Comparison of ENCODE assay signal across 9 cellular contexts in the genomic region with DNA sequence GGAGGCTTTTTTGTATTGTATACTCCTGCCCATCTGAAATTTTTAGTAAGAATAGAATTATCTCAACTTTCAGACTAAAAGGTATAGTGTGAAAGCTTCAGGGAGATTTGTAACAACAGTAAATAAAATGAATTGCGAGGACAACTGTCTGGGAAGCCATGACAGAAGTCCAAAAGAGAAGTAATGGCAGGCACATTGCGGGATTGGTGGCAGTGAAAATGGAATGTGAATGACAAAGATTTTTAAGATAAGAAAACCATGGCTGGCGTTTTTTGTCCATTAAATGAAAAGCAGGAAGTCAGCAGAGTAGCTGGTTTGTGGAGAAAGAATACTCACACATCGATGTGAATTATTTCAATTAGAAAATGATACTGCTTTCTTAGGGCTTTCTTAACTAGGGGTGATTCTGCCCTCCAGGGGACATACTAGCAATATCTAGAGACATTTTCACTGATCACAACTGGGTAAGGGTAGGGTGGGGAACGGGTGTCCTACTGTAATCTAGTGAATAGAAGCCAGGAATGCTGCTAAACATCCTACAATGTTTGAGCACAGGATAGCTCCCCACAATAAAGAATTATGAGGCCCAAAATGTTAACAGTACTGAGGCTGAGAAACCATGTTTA. TPM values are rescaled to one million over a fixed set of nuclear protein-coding genes. Genes with fewer than 3 reads are reported as not detected.
A peak's percentile ranks its signal among the peaks of the same experiment; 100 is the strongest.
DNase-seq lines count a peak whose midpoint lies in the region; ATAC-seq, FAIRE-seq and TF ChIP-seq lines count a peak whose summit lies in the region.
"Had no signal": no experiment of that assay in that cellular context is flagged by ENCODE, and none has a peak within 500 bp of the region (broad histone marks: within the 10 kb centered on the region; RNA-seq: fewer than 3 reads in every experiment).

No MANE protein-coding gene starts in this region.

- no peak for TF ChIP-seq RAD21 in SK-N-SH (IDR thresholded peaks at IDR 0.05; ENCODE audit: low read length)

- H3K4me2 ChIP-seq in SK-N-SH (peak overlapping the region; percentile 94), keratinocyte (ENCODE audit: control insufficient read depth, extremely low read depth, insufficient read depth, low read depth, low read length) (peak overlapping the region; percentile 92)

- H3K4me1 ChIP-seq in SK-N-SH (ENCODE audit: control insufficient read depth in 1 of 2, insufficient read depth in 2 of 2, low read depth in 1 of 2, low read length in 1 of 2) (peaks cover 10 to 23% of the 10 kb centered on the region in 2 experiments; a peak in 3 of 4 replicates), keratinocyte (ENCODE audit: control insufficient read depth, extremely low read depth, insufficient read depth, low read length) (peaks cover 18% of the 10 kb centered on the region), tibial artery (peaks cover 3 to 44% (median 12%) of the 10 kb centered on the region in 4 donors)

- ATAC-seq in SK-N-SH treated with all-trans-retinoic acid at 6 μM for 48 hours (no peak), HG02623 (IDR thresholded peaks at IDR 0.05; ENCODE audit: unreplicated experiment) (no peak)

- no peak for FAIRE-seq in keratinocyte (lab: Jason Lieb, UNC)
- FAIRE-seq: colon had no signal

- H3K9me1 ChIP-seq in keratinocyte (ENCODE audit: control insufficient read depth, extremely low read depth, insufficient read depth, low read length) = no peaks in the 10 kb centered on the region

- H3K36me3 ChIP-seq in SK-N-SH (replicated peaks in 1 of 2; ENCODE audit: control insufficient read depth in 1 of 2, insufficient read depth in 2 of 2, low read length in 1 of 2) (peaks cover 4 to 10% of the 10 kb centered on the region in 2 experiments), keratinocyte (ENCODE audit: control insufficient read depth in 2 of 2, extremely low read depth in 1 of 2, insufficient read depth in 2 of 2, low read length in 2 of 2) (no peaks in the 10 kb centered on the region), tibial artery (no peaks in the 10 kb centered on the region), H7 (replicated peaks; ENCODE audit: control insufficient read depth, insufficient read depth, low read length) (no peaks in the 10 kb centered on the region; the same call in 1 of the 2 replicates)

- no peaks in the 10 kb centered on the region for H3K9me3 ChIP-seq in SK-N-SH
- no peaks in the 10 kb centered on the region for H3K9me3 ChIP-seq in keratinocyte (ENCODE audit: control insufficient read depth, low read depth, low read length)
- H3K9me3 ChIP-seq in tibial artery = no peaks in the 10 kb centered on the region

- H3K4me3 ChIP-seq in SK-N-SH (ENCODE audit: low read depth in 2 of 2, low read length in 1 of 2) = peak overlapping the region; percentile 83 to 97
- H3K4me3 ChIP-seq in WI38 (ENCODE audit: low read depth, low read length) = peak overlapping the region; percentile 81
- H3K4me3 ChIP-seq in keratinocyte (ENCODE audit: control insufficient read depth in 2 of 3, extremely low read depth in 1 of 3, insufficient read depth in 2 of 3, low read depth in 1 of 3, low read length in 3 of 3) = peak overlapping the region; percentile 57 to 89 (median 79)
- H3K4me3 ChIP-seq in tibial artery = peak overlapping the region; percentile 72 to 82
- no peak overlapping the region; the same call in 1 of the 2 replicates for H3K4me3 ChIP-seq in H7 (ENCODE audit: insufficient read depth, low read depth, low read length)

- peak overlapping the region; percentile 90 to 92 for H3K27ac ChIP-seq in SK-N-SH (ENCODE audit: low read depth in 2 of 2, low read length in 1 of 2)
- peak overlapping the region; percentile 95 for H3K27ac ChIP-seq in keratinocyte (ENCODE audit: control insufficient read depth, insufficient read depth, low read length)
- no peak overlapping the region for H3K27ac ChIP-seq in tibial artery

- DNase-seq in SK-N-SH (no peak), keratinocyte (ENCODE audit: low read depth, low spot score) (no peak), tibial artery (no peak), NCI-H2081 treated with DMSO at 0.1 percent for 48 hours (lab: John Stamatoyannopoulos, UW) (no peak), H7 (no peak)

- H3K9me2 ChIP-seq in SK-N-SH = no peaks in the 10 kb centered on the region

- TF ChIP-seq CTCF in SK-N-SH (IDR thresholded peaks at IDR 0.05) (peak; percentile 26), WI38 (IDR thresholded peaks at IDR 0.05; ENCODE audit: low read depth, low read length) (no peak), keratinocyte (optimal IDR thresholded peaks at IDR 0.05 in 1 of 3, IDR thresholded peaks at IDR 0.05 in 1 of 3, conservative IDR thresholded peaks at IDR 0.05 in 1 of 3; ENCODE audit: extremely low read depth in 1 of 3, insufficient read depth in 2 of 3, low read length in 3 of 3) (no peak), tibial artery (IDR thresholded peaks at IDR 0.05) (no peak)

- POLR2A ChIA-PET in SK-N-SH (lab: Yijun Ruan, JAX) = no interaction called here

- CTCF ChIA-PET in SK-N-SH (lab: Yijun Ruan, JAX) = interaction anchor here (1.2 to 3.6 kb wide), 5 partner anchors 65 to 428 kb away, joined by 3 to 9 read pairs (median 5); a partner anchor contains a TSS

- H4K20me1 ChIP-seq in SK-N-SH (ENCODE audit: insufficient read depth) = no peaks in the 10 kb centered on the region
- peaks cover 3% of the 10 kb centered on the region for H4K20me1 ChIP-seq in keratinocyte (ENCODE audit: control insufficient read depth, extremely low read depth, insufficient read depth, low read length)

- peaks cover 9% of the 10 kb centered on the region for H3F3A ChIP-seq in SK-N-SH (replicated peaks; ENCODE audit: insufficient read depth)

- H2AFZ ChIP-seq in SK-N-SH (ENCODE audit: low read depth) = peak overlapping the region; percentile 77
- H2AFZ ChIP-seq in keratinocyte (ENCODE audit: control insufficient read depth, low read length) = no peak overlapping the region

- dilution Hi-C loops in keratinocyte (cut with MboI; ENCODE audit: extremely low pct_ligation_motif_present, low sequenced_read_pairs) = no loop called here

- H3K9ac ChIP-seq in SK-N-SH (peak overlapping the region; percentile 93), keratinocyte (ENCODE audit: control insufficient read depth, extremely low read depth, insufficient read depth, low read length) (peak overlapping the region; percentile 96)

- intact Hi-C loops in tibial artery (cut with DNase I; ENCODE audit: low total_unique reads) = loop anchor here (5.0 to 10.0 kb wide), 3 partner anchors 99 to 444 kb away; a partner anchor contains a TSS

- no peak for TF ChIP-seq EP300 in SK-N-SH (IDR thresholded peaks at IDR 0.05; ENCODE audit: borderline replicate concordance in 1 of 2, low read depth in 1 of 2, low read length in 1 of 2)

- WGBS in SK-N-SH (ENCODE audit: low lambda C conversion rate) = 15% methylated on average over 5 of the region's 5 CpGs

- peaks cover 83% of the 10 kb centered on the region for H3K79me2 ChIP-seq in SK-N-SH (ENCODE audit: insufficient read depth)
- peaks cover 81% of the 10 kb centered on the region for H3K79me2 ChIP-seq in keratinocyte (ENCODE audit: control insufficient read depth, insufficient read depth, low read length)

- no peaks in the 10 kb centered on the region for H3K27me3 ChIP-seq in SK-N-SH (ENCODE audit: insufficient read depth)
- no peaks in the 10 kb centered on the region for H3K27me3 ChIP-seq in keratinocyte (ENCODE audit: control insufficient read depth, extremely low read depth, insufficient read depth, low read length)
- no peaks in the 10 kb centered on the region for H3K27me3 ChIP-seq in tibial artery
- H3K27me3 ChIP-seq in H7 (ENCODE audit: control insufficient read depth, insufficient read depth, low read length) = no peaks in the 10 kb centered on the region

TF ChIP-seq in SK-N-SH, 30 proteins besides CTCF, POLR2A, EP300 and RAD21 (continues in another document):
- TF ChIP-seq YY1 (IDR thresholded peaks at IDR 0.05; ENCODE audit: low read depth) (peak; percentile 33; the same call in 1 of the 2 replicates), GATA2 (CRISPR knock-in tag; IDR thresholded peaks at IDR 0.05) (0 out of 2 replicates have a peak, but pooled peaks have one; percentile 13)

TF ChIP-seq in SK-N-SH treated with all-trans-retinoic acid at 6 μM for 48 hours, 23 proteins besides CTCF, POLR2A, EP300 and RAD21 (continues in another document):
- TF ChIP-seq CSDC2 (CRISPR knock-in tag; IDR thresholded peaks at IDR 0.05) = no peak

RNA-seq across cellular contexts. Expression of a gene that starts 1.6 kb away (rescaled TPM):
- polyA plus RNA-seq in SK-N-SH (2012; rRNA removed) = 2.1 and 3.0 TPM in 2 replicates
- polyA plus RNA-seq in SK-N-SH (2012; cell fraction: cytosol; rRNA removed) = 3.0 and 3.2 TPM in 2 replicates
- polyA plus RNA-seq in SK-N-SH (2012; cell fraction: nucleus; rRNA removed) = 2.3 and 4.5 TPM in 2 replicates
- 6.1 to 8.0 TPM (median 6.3 TPM) in 3 replicates for polyA plus RNA-seq in keratinocyte
- polyA plus RNA-seq in keratinocyte (2011; ENCODE audit: low read depth) = 2.0 TPM
- 2.0 and 5.4 TPM in 2 replicates for polyA plus RNA-seq in keratinocyte (2011; cell fraction: cytosol; rRNA removed)
- 7.5 and 8.6 TPM in 2 replicates for polyA plus RNA-seq in keratinocyte (2011; cell fraction: nucleus; rRNA removed)
- polyA plus RNA-seq in keratinocyte (2012; ENCODE audit: low replicate concordance) = 3.7 and 4.8 TPM in 2 replicates
- polyA minus RNA-seq in keratinocyte = 4.3 to 19.6 TPM (median 12.5 TPM) in 3 replicates
- 5.2 TPM for polyA minus RNA-seq in keratinocyte (2011; cell fraction: cytosol; rRNA and poly(A)+ RNA removed)
- 12.5 and 22.9 TPM in 2 replicates for polyA minus RNA-seq in keratinocyte (2011; cell fraction: nucleus; rRNA and poly(A)+ RNA removed)
- 14.1 and 18.8 TPM in 2 replicates for total RNA-seq in H7 (2014; rRNA removed; shearing (Covaris generic))

RNA-seq across cellular contexts. Expression of a gene that starts 2.0 kb away (rescaled TPM):
- polyA plus RNA-seq in SK-N-SH (2012; rRNA removed) (14.1 and 20.4 TPM in 2 replicates), keratinocyte (18.6 to 28.5 TPM (median 21.5 TPM) in 3 replicates)
- polyA plus RNA-seq in SK-N-SH (2012; cell fraction: cytosol; rRNA removed) = 17.3 and 22.7 TPM in 2 replicates
- polyA plus RNA-seq in SK-N-SH (2012; cell fraction: nucleus; rRNA removed) = 24.4 and 55.9 TPM in 2 replicates
- 38.0 TPM for polyA plus RNA-seq in keratinocyte (2011; ENCODE audit: low read depth)
- polyA plus RNA-seq in keratinocyte (2011; cell fraction: cytosol; rRNA removed) = 8.2 and 14.3 TPM in 2 replicates
- 51.3 and 64.3 TPM in 2 replicates for polyA plus RNA-seq in keratinocyte (2011; cell fraction: nucleus; rRNA removed)
- polyA plus RNA-seq in keratinocyte (2012; ENCODE audit: low replicate concordance) = 8.0 and 16.6 TPM in 2 replicates
- polyA minus RNA-seq in keratinocyte = 24.4 to 82.2 TPM (median 33.2 TPM) in 3 replicates
- 22.1 TPM for polyA minus RNA-seq in keratinocyte (2011; cell fraction: cytosol; rRNA and poly(A)+ RNA removed)
- polyA minus RNA-seq in keratinocyte (2011; cell fraction: nucleus; rRNA and poly(A)+ RNA removed) = 92.6 and 165 TPM in 2 replicates
- 17.7 and 28.0 TPM in 2 replicates for total RNA-seq in H7 (2014; rRNA removed; shearing (Covaris generic))

Comparison
In these comparisons a context has a peak if more than half of its experiments do, and no peak if none do; other contexts are left out.
1. H3K27ac ChIP-seq: peak in SK-N-SH (2 of 2) and keratinocyte (single experiment); none in tibial artery (0 of 2).